In genomic region chr10:73886085-73886529, GRCh38 we compare ENCODE assay signal across 7 cellular contexts. TPM values are rescaled to one million over a fixed set of nuclear protein-coding genes. Genes with fewer than 3 reads are reported as not detected.
DNase-seq lines count a peak whose midpoint lies in the region; ATAC-seq and TF ChIP-seq lines count a peak whose summit lies in the region.

No MANE protein-coding gene starts in this region.

- intact Hi-C loops in dorsolateral prefrontal cortex (cut with DNase I), result loop anchor here (1.0 to 10.0 kb wide), 5 partner anchors 54 to 1349 kb away; partner anchors contain the start of gene COMTD1 (in 2 of the 2)

- peak; percentile 75 for ATAC-seq in HG02642 (IDR thresholded peaks at IDR 0.05; ENCODE audit: poor library complexity, unreplicated experiment)

- H3K27ac ChIP-seq in dorsolateral prefrontal cortex, result peak overlapping the region in 36 of 59 donors; percentile 9 to 89 (median 71)

- TF ChIP-seq CTCF in GM12864 (IDR thresholded peaks at IDR 0.05; ENCODE audit: low read depth, low read length, missing control alignments) (peak; percentile 88), dorsolateral prefrontal cortex (IDR thresholded peaks at IDR 0.05 in 54 of 56, conservative IDR thresholded peaks at IDR 0.05 in 2 of 56; ENCODE audit: low read depth in 1 of 56, partially characterized antibody in 56 of 56) (peak; percentile 59 to 92 (median 86))

- DNase-seq in GM12864 (ENCODE audit: low read depth), result no peak
- DNase-seq in NCI-H460 (ENCODE audit: extremely low read depth, low read depth), result peak; percentile 80
- peak; percentile 44 to 59 for DNase-seq in activated CD4-positive, alpha-beta T cell treated with anti-CD3 and anti-CD28 coated beads, Interleukin-2, amount 50 U/mL, for 24 hours (ENCODE audit: low read depth in 1 of 2, low spot score in 1 of 2)
- DNase-seq in dorsolateral prefrontal cortex, result peak in 6 of 10 donors; percentile 55 to 76 (median 68)
- DNase-seq in medulla oblongata (ENCODE audit: extremely low spot score), result peak; percentile 88
- DNase-seq in stimulated activated CD4-positive, alpha-beta T cell treated with anti-CD3 and anti-CD28 coated beads, TNF-alpha, amount 100 ng/mL, for 24 hours (ENCODE audit: low read depth in 3 of 3), result peak; percentile 53 to 57 (median 54)

- no peaks in the 10 kb centered on the region for H3K27me3 ChIP-seq in dorsolateral prefrontal cortex

- H3K4me3 ChIP-seq in GM12864 (ENCODE audit: low read depth, low read length) (no peak overlapping the region), dorsolateral prefrontal cortex (no peak overlapping the region)

RNA-seq across cellular contexts. Expression of gene CAMK2G, which starts 11.8 kb away (rescaled TPM):
- total RNA-seq in NCI-H460 (2014; rRNA removed; shearing (Covaris generic)), result 12.7 and 16.7 TPM in 2 replicates
- polyA plus RNA-seq in NCI-H460 (2014; cell fraction: nucleus; rRNA removed), result 33.7 and 49.1 TPM in 2 replicates
- 100 to 1,000 TPM; 132 to 380 (median 250) TPM for total RNA-seq in dorsolateral prefrontal cortex

RNA-seq across cellular contexts. Expression of gene PLAU, which starts 24.8 kb away (rescaled TPM):
- 9.5 and 10.3 TPM in 2 replicates for total RNA-seq in NCI-H460 (2014; rRNA removed; shearing (Covaris generic))
- polyA plus RNA-seq in NCI-H460 (2014; cell fraction: nucleus; rRNA removed), result 27.0 and 39.9 TPM in 2 replicates
- 1 to 10 TPM in 88 of 120 experiments, under 1 TPM in 31, not detected in 1; 0.37 to 7.2 (median 1.4) TPM for total RNA-seq in dorsolateral prefrontal cortex
